In genomic region chr5:79561525-79561893, GRCh38 we compare ENCODE assay signal across 9 cellular contexts. TPM values are rescaled to one million over a fixed set of nuclear protein-coding genes. Genes with fewer than 3 reads are reported as not detected.
A peak's percentile ranks its signal among the peaks of the same experiment; 100 is the strongest.
DNase-seq lines count a peak whose midpoint lies in the region; ATAC-seq and TF ChIP-seq lines count a peak whose summit lies in the region.
"Had no signal": no experiment of that assay in that cellular context is flagged by ENCODE, and none has a peak within 500 bp of the region (broad histone marks: within the 10 kb centered on the region; RNA-seq: fewer than 3 reads in every experiment).

No MANE protein-coding gene starts in this region.

- H3K36me3 Mint-ChIP-seq in activated T-helper 1 cell treated with anti-CD3 and anti-CD28 coated beads, Interleukin-12 subunit alpha, Interleukin-12 subunit beta, Interleukin-2, Interleukin-4 antibody, amounts not matched to agents 30 ng/mL and 10 ng/mL and 1 ng/mL, durations not matched to agents 14 hours and 24 hours and 36 hours (ENCODE audit: low read depth): peaks cover 7% of the 10 kb centered on the region
- no peaks in the 10 kb centered on the region for H3K36me3 Mint-ChIP-seq in endothelial cell (ENCODE audit: low read depth, unreplicated experiment)

- intact Hi-C loops in activated T-helper 1 cell treated with anti-CD3 and anti-CD28 coated beads, Interleukin-12 subunit alpha, Interleukin-12 subunit beta, Interleukin-2, Interleukin-4 antibody, amounts not matched to agents 30 ng/mL and 10 ng/mL and 1 ng/mL, durations not matched to agents 14 hours and 24 hours and 36 hours (cut with micrococcal nuclease): loop anchor here (1.0 to 5.0 kb wide), 9 partner anchors 47 to 566 kb away; partner anchors contain the start of genes HOMER1, JMY and TENT2

- ATAC-seq in GM19468 (IDR thresholded peaks at IDR 0.05; ENCODE audit: extremely low read depth, unreplicated experiment) (peak; percentile 4), HG03064 (IDR thresholded peaks at IDR 0.05; ENCODE audit: low read depth, unreplicated experiment) (peak; percentile 30)
- ATAC-seq: HepG2 had no signal

- H3K27ac Mint-ChIP-seq in activated T-helper 1 cell treated with anti-CD3 and anti-CD28 coated beads, Interleukin-12 subunit alpha, Interleukin-12 subunit beta, Interleukin-2, Interleukin-4 antibody, amounts not matched to agents 30 ng/mL and 10 ng/mL and 1 ng/mL, durations not matched to agents 14 hours and 24 hours and 36 hours: peak overlapping the region; percentile 89
- no peak overlapping the region for H3K27ac Mint-ChIP-seq in endothelial cell (ENCODE audit: unreplicated experiment)

- peaks cover 44% of the 10 kb centered on the region for H3K4me1 Mint-ChIP-seq in activated T-helper 1 cell treated with anti-CD3 and anti-CD28 coated beads, Interleukin-12 subunit alpha, Interleukin-12 subunit beta, Interleukin-2, Interleukin-4 antibody, amounts not matched to agents 30 ng/mL and 10 ng/mL and 1 ng/mL, durations not matched to agents 14 hours and 24 hours and 36 hours (ENCODE audit: low read depth)
- no peaks in the 10 kb centered on the region for H3K4me1 Mint-ChIP-seq in endothelial cell (ENCODE audit: unreplicated experiment)

- TF ChIP-seq CTCF in endothelial cell (IDR thresholded peaks at IDR 0.05; ENCODE audit: unreplicated experiment): no peak
- no peak for TF ChIP-seq CTCF in coronary artery (IDR thresholded peaks at IDR 0.05)

- peak overlapping the region; percentile 67 for H3K4me3 Mint-ChIP-seq in activated T-helper 1 cell treated with anti-CD3 and anti-CD28 coated beads, Interleukin-12 subunit alpha, Interleukin-12 subunit beta, Interleukin-2, Interleukin-4 antibody, amounts not matched to agents 30 ng/mL and 10 ng/mL and 1 ng/mL, durations not matched to agents 14 hours and 24 hours and 36 hours
- no peak overlapping the region for H3K4me3 Mint-ChIP-seq in endothelial cell (ENCODE audit: unreplicated experiment)

- peaks cover 9% of the 10 kb centered on the region for H3K9me3 Mint-ChIP-seq in activated T-helper 1 cell treated with anti-CD3 and anti-CD28 coated beads, Interleukin-12 subunit alpha, Interleukin-12 subunit beta, Interleukin-2, Interleukin-4 antibody, amounts not matched to agents 30 ng/mL and 10 ng/mL and 1 ng/mL, durations not matched to agents 14 hours and 24 hours and 36 hours
- no peaks in the 10 kb centered on the region for H3K9me3 Mint-ChIP-seq in endothelial cell (ENCODE audit: unreplicated experiment)

- peak; percentile 4 for DNase-seq in activated T-helper 1 cell treated with anti-CD3 and anti-CD28 coated beads, Interleukin-12 subunit alpha, Interleukin-12 subunit beta, Interleukin-2, Interleukin-4 antibody, amounts not matched to agents 30 ng/mL and 10 ng/mL and 1 ng/mL, durations not matched to agents 14 hours and 24 hours and 36 hours (ENCODE audit: low spot score)
- DNase-seq in stimulated activated CD4-positive, alpha-beta T cell treated with anti-CD3 and anti-CD28 coated beads, Interleukin-2, amount 100 ng/mL, for 48 hours: peak; percentile 19 to 23
- DNase-seq in endothelial cell (ENCODE audit: low spot score) (no peak), AML-193 (lab: John Stamatoyannopoulos, UW) (no peak), coronary artery (ENCODE audit: low spot score) (no peak), DMS79 (lab: John Stamatoyannopoulos, UW) (no peak)

- no peak overlapping the region for H3K4me3 ChIP-seq in coronary artery

- H3K27ac ChIP-seq in coronary artery: no peak overlapping the region

- no peaks in the 10 kb centered on the region for H3K27me3 Mint-ChIP-seq in activated T-helper 1 cell treated with anti-CD3 and anti-CD28 coated beads, Interleukin-12 subunit alpha, Interleukin-12 subunit beta, Interleukin-2, Interleukin-4 antibody, amounts not matched to agents 30 ng/mL and 10 ng/mL and 1 ng/mL, durations not matched to agents 14 hours and 24 hours and 36 hours (ENCODE audit: insufficient read depth)
- H3K27me3 Mint-ChIP-seq in endothelial cell (ENCODE audit: unreplicated experiment): no peaks in the 10 kb centered on the region

RNA-seq across cellular contexts. Expression of gene HOMER1, which starts 47.6 kb away (rescaled TPM):
- total RNA-seq in activated T-helper 1 cell treated with anti-CD3 and anti-CD28 coated beads, Interleukin-12 subunit alpha, Interleukin-12 subunit beta, Interleukin-2, Interleukin-4 antibody, amounts not matched to agents 30 ng/mL and 10 ng/mL and 1 ng/mL, durations not matched to agents 14 hours and 24 hours and 36 hours: 11.8 and 15.1 TPM in 2 replicates
- total RNA-seq in endothelial cell (ENCODE audit: unreplicated experiment): 16.7 TPM

RNA-seq across cellular contexts. Expression of gene TENT2, which starts 50.7 kb away (rescaled TPM):
- total RNA-seq in activated T-helper 1 cell treated with anti-CD3 and anti-CD28 coated beads, Interleukin-12 subunit alpha, Interleukin-12 subunit beta, Interleukin-2, Interleukin-4 antibody, amounts not matched to agents 30 ng/mL and 10 ng/mL and 1 ng/mL, durations not matched to agents 14 hours and 24 hours and 36 hours: 86.9 and 91.6 TPM in 2 replicates
- total RNA-seq in endothelial cell (ENCODE audit: unreplicated experiment): 53.1 TPM

Comparison
In these comparisons a context has a peak if more than half of its experiments do, and no peak if none do; other contexts are left out.
1. DNase-seq: peak in activated T-helper 1 cell treated with anti-CD3 and anti-CD28 coated beads, Interleukin-12 subunit alpha, Interleukin-12 subunit beta, Interleukin-2, Interleukin-4 antibody, amounts not matched to agents 30 ng/mL and 10 ng/mL and 1 ng/mL, durations not matched to agents 14 hours and 24 hours and 36 hours (single experiment) and stimulated activated CD4-positive, alpha-beta T cell treated with anti-CD3 and anti-CD28 coated beads, Interleukin-2, amount 100 ng/mL, for 48 hours (2 of 2); none in endothelial cell (single experiment), AML-193 (0 of 2), coronary artery (single experiment) and DMS79 (single experiment).